Comparison of ENCODE assay signal across 13 cellular contexts in genomic region chr3:42763023-42763422, GRCh38. TPM values are rescaled to one million over a fixed set of nuclear protein-coding genes. Genes with fewer than 3 reads are reported as not detected.
DNase-seq lines count a peak whose midpoint lies in the region; ATAC-seq, FAIRE-seq and TF ChIP-seq lines count a peak whose summit lies in the region.
"Had no signal": no experiment of that assay in that cellular context is flagged by ENCODE, and none has a peak within 500 bp of the region (broad histone marks: within the 10 kb centered on the region; RNA-seq: fewer than 3 reads in every experiment).

No MANE protein-coding gene starts in this region.

- H3K4me2 ChIP-seq in OCI-LY7 (ENCODE audit: low read length) = no peak overlapping the region

- H3K27ac ChIP-seq in OCI-LY7 (ENCODE audit: low read depth, low read length, poor library complexity, severe bottlenecking) (no peak overlapping the region), gastroesophageal sphincter (peak overlapping the region in 3 of 4 donors; percentile 28 to 52 (median 44)), stomach (peak overlapping the region in 4 of 5 donors; percentile 0 to 52 (median 47))
- H3K27ac ChIP-seq: thoracic aorta had no signal

- no peak overlapping the region for H2AFZ ChIP-seq in OCI-LY7 (ENCODE audit: low read length)

- POLR2A ChIA-PET in OCI-LY7 (lab: Charles Lee) = interaction anchor here (0.7 kb wide), 1 partner anchor 395 kb away, joined by 3 read pairs; no protein-coding TSS in a partner anchor
- POLR2A ChIA-PET in GM10248 (lab: Yijun Ruan, JAX) = interaction anchor here (0.7 kb wide), 1 partner anchor 11 kb away, joined by 4 read pairs; no protein-coding TSS in a partner anchor

- DNase-seq in HCEC 1CT (peak; percentile 40), OCI-LY7 (ENCODE audit: low spot score) (peak; percentile 2), stomach (no peak), GM10248 (ENCODE audit: extremely low spot score) (no peak), RCC 7860 (ENCODE audit: low spot score) (no peak)
- DNase-seq: activated T-cell treated with anti-CD3 and anti-CD28 coated beads, Interleukin-2, amount 50 U/mL, for 48 hours; NCI-H1930 had no signal

- ATAC-seq in gastroesophageal sphincter = peak; percentile 3
- no peak for ATAC-seq in GM18505 (IDR thresholded peaks at IDR 0.05; ENCODE audit: unreplicated experiment)

- no peaks in the 10 kb centered on the region for H3K9me3 ChIP-seq in OCI-LY7 (ENCODE audit: low read length)
- H3K9me3 ChIP-seq in gastroesophageal sphincter = no peaks in the 10 kb centered on the region
- no peaks in the 10 kb centered on the region for H3K9me3 ChIP-seq in stomach
- H3K9me3 ChIP-seq: thoracic aorta had no signal

- H3K4me1 ChIP-seq in OCI-LY7 (ENCODE audit: insufficient read depth, low read length, poor library complexity, severe bottlenecking) = no peaks in the 10 kb centered on the region
- H3K4me1 ChIP-seq in gastroesophageal sphincter = peaks cover 0 to 33% (median 2%) of the 10 kb centered on the region in 3 donors
- H3K4me1 ChIP-seq in stomach = peaks cover 0 to 42% (median 16%) of the 10 kb centered on the region in 4 donors

- WGBS in gastroesophageal sphincter (ENCODE audit: low coverage in 1 of 2), 2 donors = 17 to 33% methylated on average over 2 of the region's 2 CpGs
- 16 to 60% (median 23%) methylated on average over 2 of the region's 2 CpGs for WGBS in stomach, 5 donors

- H3K27me3 ChIP-seq in gastroesophageal sphincter (no peaks in the 10 kb centered on the region), stomach (no peaks in the 10 kb centered on the region)

- TF ChIP-seq POLR2A in gastroesophageal sphincter (IDR thresholded peaks at IDR 0.05) (no peak), stomach (IDR thresholded peaks at IDR 0.05) (no peak), GM18505 (IDR thresholded peaks at IDR 0.05; ENCODE audit: borderline replicate concordance, extremely low read depth, insufficient read depth, insufficient read length) (no peak)

- CTCF ChIA-PET in OCI-LY7 (lab: Charles Lee; ENCODE audit: unreplicated experiment) = no interaction called here
- CTCF ChIA-PET in GM10248 (lab: Yijun Ruan, JAX) = interaction anchor here (1.1 to 3.1 kb wide), 4 partner anchors 9 to 21 kb away, joined by 3 to 16 read pairs (median 6); no protein-coding TSS in a partner anchor

- BruUV-seq in OCI-LY7 (replicated peaks; lab: Mats Ljungman, UMichigan) = no TSS peak

- no peaks in the 10 kb centered on the region for H3K79me2 ChIP-seq in OCI-LY7 (ENCODE audit: insufficient read depth, low read depth, low read length)

- H3K36me3 ChIP-seq in OCI-LY7 (ENCODE audit: insufficient read depth, low read length) (no peaks in the 10 kb centered on the region), gastroesophageal sphincter (no peaks in the 10 kb centered on the region), stomach (no peaks in the 10 kb centered on the region)
- H3K36me3 ChIP-seq: thoracic aorta had no signal

- FAIRE-seq in RCC 7860 (lab: Jason Lieb, UNC) = no peak
- FAIRE-seq: endothelial cell of umbilical vein, H1 had no signal

- no peak for TF ChIP-seq EP300 in gastroesophageal sphincter (IDR thresholded peaks at IDR 0.05)
- no peak for TF ChIP-seq EP300 in stomach (IDR thresholded peaks at IDR 0.05)

- H4K20me1 ChIP-seq in OCI-LY7 (ENCODE audit: insufficient read depth, low read length) = no peaks in the 10 kb centered on the region

- TF ChIP-seq CTCF in OCI-LY7 (conservative IDR thresholded peaks at IDR 0.05; ENCODE audit: low read length) = no peak
- TF ChIP-seq CTCF in gastroesophageal sphincter (IDR thresholded peaks at IDR 0.05) = no peak
- TF ChIP-seq CTCF in stomach (IDR thresholded peaks at IDR 0.05) = no peak
- TF ChIP-seq CTCF in GM10248 (IDR thresholded peaks at IDR 0.05; ENCODE audit: control extremely low read depth, extremely low read depth, low read depth, missing control alignments) = no peak

- H3K4me3 ChIP-seq in OCI-LY7 (ENCODE audit: low read depth, low read length, poor library complexity, severe bottlenecking) (no peak overlapping the region), gastroesophageal sphincter (no peak overlapping the region), stomach (no peak overlapping the region)
- H3K4me3 ChIP-seq: thoracic aorta had no signal

- intact Hi-C loops in OCI-LY7 (cut with micrococcal nuclease; ENCODE audit: unreplicated experiment) = no loop called here
- intact Hi-C loops in stomach (cut with DNase I; ENCODE audit: low total_unique reads) = no loop called here

- no peaks in the 10 kb centered on the region for H3K9me2 ChIP-seq in OCI-LY7 (ENCODE audit: insufficient read depth, low read length)

RNA-seq across cellular contexts. Expression of gene CCDC13, which starts 10.0 kb away (rescaled TPM):
- total RNA-seq in OCI-LY7 (2014; rRNA removed; shearing (Covaris generic)) = 0.21 and 1.4 TPM in 2 replicates
- total RNA-seq in OCI-LY7 (2022) (not detected in 2 replicates), gastroesophageal sphincter (1 to 10 TPM; 2.8 to 7.4 (median 5.6) TPM), stomach (10 to 100 TPM in 2 of 5 donors, 1 to 10 TPM in 1, under 1 TPM in 1, not detected in 1; 0.58 to 31.7 (median 10.0) TPM)
- 1 to 10 TPM in 1 of 3 donors, under 1 TPM in 2; 0.44 to 2.9 (median 0.53) TPM for polyA plus RNA-seq in stomach
- total RNA-seq: H1 had no signal

RNA-seq across cellular contexts. Expression of gene HIGD1A, which starts 41.3 kb away (rescaled TPM):
- 57.9 and 60.4 TPM in 2 replicates for total RNA-seq in OCI-LY7 (2014; rRNA removed; shearing (Covaris generic))
- total RNA-seq in OCI-LY7 (2022) (75.8 and 76.1 TPM in 2 replicates), gastroesophageal sphincter (100 to 1,000 TPM; 173 to 657 (median 393) TPM), stomach (100 to 1,000 TPM in 2 of 5 donors, 10 to 100 TPM in 3; 62.0 to 313 (median 98.8) TPM)
- 100 to 1,000 TPM; 202 to 413 (median 311) TPM for polyA plus RNA-seq in stomach

RNA-seq across cellular contexts. Expression of gene ACKR2, which starts 46.2 kb away (rescaled TPM):
- not detected in 2 replicates for total RNA-seq in OCI-LY7 (2014; rRNA removed; shearing (Covaris generic))
- total RNA-seq in OCI-LY7 (2022) (2.0 and 2.9 TPM in 2 replicates), gastroesophageal sphincter (1 to 10 TPM; 5.9 to 9.3 (median 7.4) TPM), stomach (1 to 10 TPM in 1 of 5 donors, under 1 TPM in 1, not detected in 3; 0.72 to 2.4 TPM)
- polyA plus RNA-seq in stomach = under 1 TPM; 0.15 to 0.50 (median 0.30) TPM
- total RNA-seq: endothelial cell of umbilical vein had no signal
- polyA plus RNA-seq: IgD-negative memory B cell had no signal

Comparison
In these comparisons a context has a peak if more than half of its experiments do, and no peak if none do; other contexts are left out.
1. DNase-seq: peak in HCEC 1CT (single experiment) and OCI-LY7 (single experiment); none in stomach (single experiment), GM10248 (single experiment) and RCC 7860 (single experiment).